ENCODE assay signal across 8 cellular contexts in genomic region chr5:34923694-34924461, GRCh38. TPM values are rescaled to one million over a fixed set of nuclear protein-coding genes. Genes with fewer than 3 reads are reported as not detected.
DNase-seq lines count a peak whose midpoint lies in the region; ATAC-seq lines count a peak whose summit lies in the region.

No MANE protein-coding gene starts in this region.

- H3K4me1 ChIP-seq in mesodermal cell (ENCODE audit: control insufficient read depth, insufficient read depth, low read length, poor library complexity, severe bottlenecking) = peaks cover 5% of the 10 kb centered on the region

- H3K4me3 ChIP-seq in mesodermal cell (ENCODE audit: extremely low read depth, insufficient read depth, low read length, poor library complexity, severe bottlenecking) = no peak overlapping the region

- H3K4me1 Mint-ChIP-seq in activated naive CD4-positive, alpha-beta T cell treated with anti-CD3 and anti-CD28 coated beads, Interleukin-2, amount 50 U/mL, for 24 hours = peaks cover 29% of the 10 kb centered on the region

- H3K9me3 ChIP-seq in mesodermal cell (ENCODE audit: control insufficient read depth, low read length) = no peaks in the 10 kb centered on the region

- H3K27ac ChIP-seq in mesodermal cell (ENCODE audit: low read depth, low read length, severe bottlenecking) = peak overlapping the region; percentile 54

- H3K27me3 Mint-ChIP-seq in activated naive CD4-positive, alpha-beta T cell treated with anti-CD3 and anti-CD28 coated beads, Interleukin-2, amount 50 U/mL, for 24 hours = no peaks in the 10 kb centered on the region

- ATAC-seq in GM21737 (IDR thresholded peaks at IDR 0.05; ENCODE audit: unreplicated experiment) (peak; percentile 53), HG03457 (IDR thresholded peaks at IDR 0.05; ENCODE audit: unreplicated experiment) (no peak)

- peaks cover 53% of the 10 kb centered on the region for H3K36me3 ChIP-seq in mesodermal cell (ENCODE audit: control insufficient read depth, insufficient read depth, low read length)

- DNase-seq in EH (ENCODE audit: low read depth) (peak; percentile 89), M059J (ENCODE audit: low read depth) (peak; percentile 99), T-helper 9 cell (no peak), foreskin melanocyte (no peak)

- WGBS in mesodermal cell (ENCODE audit: insufficient coverage in 2 of 2), 2 experiments = 72 to 100% methylated on average over 1 to 2 of the region's 3 CpGs

- peak overlapping the region; percentile 71 for H3K4me3 Mint-ChIP-seq in activated naive CD4-positive, alpha-beta T cell treated with anti-CD3 and anti-CD28 coated beads, Interleukin-2, amount 50 U/mL, for 24 hours

- peak overlapping the region; percentile 90 for H3K27ac Mint-ChIP-seq in activated naive CD4-positive, alpha-beta T cell treated with anti-CD3 and anti-CD28 coated beads, Interleukin-2, amount 50 U/mL, for 24 hours

- H3K36me3 Mint-ChIP-seq in activated naive CD4-positive, alpha-beta T cell treated with anti-CD3 and anti-CD28 coated beads, Interleukin-2, amount 50 U/mL, for 24 hours = peaks cover 20% of the 10 kb centered on the region

- H3K9me3 Mint-ChIP-seq in activated naive CD4-positive, alpha-beta T cell treated with anti-CD3 and anti-CD28 coated beads, Interleukin-2, amount 50 U/mL, for 24 hours = no peaks in the 10 kb centered on the region

RNA-seq across cellular contexts. Expression of gene DNAJC21, which starts 5.5 kb away (rescaled TPM):
- 26.6 and 38.2 TPM in 2 replicates for total RNA-seq in M059J (2014; rRNA removed; shearing (Covaris generic))
- polyA plus RNA-seq in mesodermal cell (2013, experiment 1 of 2) = 56.8 TPM
- 61.4 TPM for polyA plus RNA-seq in mesodermal cell (2013, experiment 2 of 2)

RNA-seq across cellular contexts. Expression of gene BRIX1, which starts 8.4 kb away (rescaled TPM):
- total RNA-seq in M059J (2014; rRNA removed; shearing (Covaris generic)) = 64.4 and 77.6 TPM in 2 replicates
- polyA plus RNA-seq in mesodermal cell (2013, experiment 1 of 2) = 34.2 TPM
- 40.7 TPM for polyA plus RNA-seq in mesodermal cell (2013, experiment 2 of 2)

RNA-seq across cellular contexts. Expression of gene RAD1, which starts 8.6 kb away (rescaled TPM):
- total RNA-seq in M059J (2014; rRNA removed; shearing (Covaris generic)) = 69.2 and 71.1 TPM in 2 replicates
- 22.5 TPM for polyA plus RNA-seq in mesodermal cell (2013, experiment 1 of 2)
- polyA plus RNA-seq in mesodermal cell (2013, experiment 2 of 2) = 23.7 TPM

Comparison
In these comparisons a context has a peak if more than half of its experiments do, and no peak if none do; other contexts are left out.
1. DNase-seq: peak in EH (single experiment) and M059J (single experiment); none in T-helper 9 cell (single experiment) and foreskin melanocyte (single experiment).